Comparison of ENCODE assay signal across 19 cellular contexts in genomic region chr5:36637516-36637915, GRCh38. TPM values are rescaled to one million over a fixed set of nuclear protein-coding genes. Genes with fewer than 3 reads are reported as not detected.
A peak's percentile ranks its signal among the peaks of the same experiment; 100 is the strongest.
DNase-seq lines count a peak whose midpoint lies in the region; ATAC-seq, FAIRE-seq and TF ChIP-seq lines count a peak whose summit lies in the region.
"Had no signal": no experiment of that assay in that cellular context is flagged by ENCODE, and none has a peak within 500 bp of the region (broad histone marks: within the 10 kb centered on the region; RNA-seq: fewer than 3 reads in every experiment).

No MANE protein-coding gene starts in this region.

- H2AFZ ChIP-seq in GM23338 (no peak overlapping the region), smooth muscle cell (ENCODE audit: low read depth) (no peak overlapping the region)
- H2AFZ ChIP-seq: GM23248 had no signal

- H3K79me2 ChIP-seq in GM23338 (replicated peaks; ENCODE audit: insufficient read depth) (no peaks in the 10 kb centered on the region), smooth muscle cell (ENCODE audit: low read depth) (no peaks in the 10 kb centered on the region)

- no peak for FAIRE-seq in D721Med (lab: Jason Lieb, UNC)
- FAIRE-seq: GM12878 had no signal

- H3K4me1 ChIP-seq in GM23338 (ENCODE audit: insufficient read depth) = peaks cover 6% of the 10 kb centered on the region; the same call in 1 of the 2 replicates
- H3K4me1 ChIP-seq in endodermal cell (ENCODE audit: control insufficient read depth, insufficient read depth, low read length) = peaks cover 7% of the 10 kb centered on the region
- H3K4me1 ChIP-seq in mesodermal cell (ENCODE audit: control insufficient read depth, insufficient read depth, low read length, poor library complexity, severe bottlenecking) = peaks cover 34% of the 10 kb centered on the region
- H3K4me1 ChIP-seq in smooth muscle cell (ENCODE audit: low read depth) = no peaks in the 10 kb centered on the region

- H3K27ac Mint-ChIP-seq in GM23338 (no peak overlapping the region), endodermal cell (peak overlapping the region; percentile 84)
- H3K27ac Mint-ChIP-seq: CD4-positive, alpha-beta memory T cell had no signal

- no peaks in the 10 kb centered on the region for H3K27me3 Mint-ChIP-seq in GM23338 (ENCODE audit: insufficient read depth, low read depth, poor library complexity)
- H3K27me3 Mint-ChIP-seq in endodermal cell (ENCODE audit: insufficient read depth) = no peaks in the 10 kb centered on the region

- no peak for ATAC-seq in GM23338
- ATAC-seq in GM19035 (IDR thresholded peaks at IDR 0.05; ENCODE audit: unreplicated experiment) = no peak
- ATAC-seq: GM12878 had no signal

- H3K9me3 ChIP-seq in endodermal cell (ENCODE audit: control insufficient read depth, low read length) (no peaks in the 10 kb centered on the region), mesodermal cell (ENCODE audit: control insufficient read depth, low read length) (no peaks in the 10 kb centered on the region), smooth muscle cell (replicated peaks; ENCODE audit: low read depth) (no peaks in the 10 kb centered on the region)

- DNase-seq in GM23338 (ENCODE audit: low spot score) (no peak), endodermal cell (no peak), smooth muscle cell (lab: John Stamatoyannopoulos, UW; ENCODE audit: unreplicated experiment) (no peak), NCI-H510A treated with DMSO at 0.1 percent for 48 hours (lab: John Stamatoyannopoulos, UW) (no peak), amygdala (lab: John Stamatoyannopoulos, UW) (no peak), D721Med (ENCODE audit: insufficient read length, low spot score) (no peak)
- DNase-seq: C1 segment of cervical spinal cord; CD4-positive, alpha-beta memory T cell; COR-L47; DMS 273 treated with DMSO at 0.1 percent for 48 hours; DMS79; EL; GDM1; GM23248; H9 had no signal

- H3K9me2 ChIP-seq in GM23338 (ENCODE audit: insufficient read depth) = no peaks in the 10 kb centered on the region

- TF ChIP-seq CTCF in GM23338 (conservative IDR thresholded peaks at IDR 0.05; ENCODE audit: low read depth in 2 of 2) (no peak), endodermal cell (conservative IDR thresholded peaks at IDR 0.05) (no peak), smooth muscle cell (IDR thresholded peaks at IDR 0.05; ENCODE audit: borderline replicate concordance, insufficient read depth, poor library complexity, severe bottlenecking) (no peak), D721Med (IDR thresholded peaks at IDR 0.05; ENCODE audit: insufficient read depth, missing control alignments) (no peak)

- H3K9me3 Mint-ChIP-seq in GM23338 (no peaks in the 10 kb centered on the region), endodermal cell (no peaks in the 10 kb centered on the region)
- H3K9me3 Mint-ChIP-seq: H9 had no signal

- H4K20me1 ChIP-seq in GM23338 (replicated peaks; ENCODE audit: insufficient read depth) = no peaks in the 10 kb centered on the region
- H4K20me1 ChIP-seq in smooth muscle cell (ENCODE audit: low read depth) = no peaks in the 10 kb centered on the region

- peaks cover 3% of the 10 kb centered on the region; the same call in 1 of the 2 replicates for H3K36me3 ChIP-seq in GM23338 (ENCODE audit: insufficient read depth)
- H3K36me3 ChIP-seq in endodermal cell (ENCODE audit: control insufficient read depth, insufficient read depth, low read length) = no peaks in the 10 kb centered on the region
- peaks cover 13% of the 10 kb centered on the region for H3K36me3 ChIP-seq in mesodermal cell (ENCODE audit: control insufficient read depth, insufficient read depth, low read length)
- H3K36me3 ChIP-seq in smooth muscle cell (ENCODE audit: low read depth) = no peaks in the 10 kb centered on the region

- WGBS in endodermal cell (ENCODE audit: insufficient coverage in 1 of 2, insufficient read length in 1 of 2), 2 experiments = 94 to 100% methylated on average over 1 of the region's 1 CpG
- 100% methylated on average over 1 of the region's 1 CpG; no CpG with 5 or more reads in 1 of the 2 experiments for WGBS in mesodermal cell (ENCODE audit: insufficient coverage in 2 of 2), 2 experiments
- 93% methylated on average over 1 of the region's 1 CpG for WGBS in smooth muscle cell (ENCODE audit: low lambda C conversion rate)

- H3K4me2 ChIP-seq in GM23338 (no peak overlapping the region), smooth muscle cell (peak overlapping the region; percentile 52)

- H3K27ac ChIP-seq in GM23338 (ENCODE audit: low read depth) (0 out of 2 replicates have a peak overlapping the region, but pooled peaks have one; percentile 26), endodermal cell (ENCODE audit: low read depth, low read length) (no peak overlapping the region), mesodermal cell (ENCODE audit: low read depth, low read length, severe bottlenecking) (peak overlapping the region; percentile 50), smooth muscle cell (ENCODE audit: low read depth) (no peak overlapping the region)
- H3K27ac ChIP-seq: GM23248 had no signal

- no peak overlapping the region for H3K9ac ChIP-seq in endodermal cell (ENCODE audit: extremely low read depth, low read length, poor library complexity, severe bottlenecking)
- no peak overlapping the region for H3K9ac ChIP-seq in smooth muscle cell (ENCODE audit: low read depth)
- H3K9ac ChIP-seq: GM23248 had no signal

- H3K4me3 Mint-ChIP-seq in GM23338 (no peak overlapping the region), endodermal cell (no peak overlapping the region)
- H3K4me3 Mint-ChIP-seq: CD4-positive, alpha-beta memory T cell; H9 had no signal

- H3K4me1 Mint-ChIP-seq in GM23338 (peaks cover 12% of the 10 kb centered on the region), endodermal cell (peaks cover 11% of the 10 kb centered on the region)
- H3K4me1 Mint-ChIP-seq: CD4-positive, alpha-beta memory T cell had no signal

- no peak overlapping the region for H3K4me3 ChIP-seq in GM23338
- H3K4me3 ChIP-seq in endodermal cell (ENCODE audit: low read length) = no peak overlapping the region
- no peak overlapping the region for H3K4me3 ChIP-seq in mesodermal cell (ENCODE audit: extremely low read depth, insufficient read depth, low read length, poor library complexity, severe bottlenecking)
- no peak overlapping the region for H3K4me3 ChIP-seq in smooth muscle cell
- H3K4me3 ChIP-seq: GM12878, GM23248 had no signal

- H3F3A ChIP-seq in GM23338 (replicated peaks; ENCODE audit: low read depth) (no peaks in the 10 kb centered on the region), smooth muscle cell (ENCODE audit: low read depth) (no peaks in the 10 kb centered on the region)

- H3K36me3 Mint-ChIP-seq in GM23338 (ENCODE audit: low read depth) = peaks cover 13% of the 10 kb centered on the region; the same call in 2 of the 3 replicates
- H3K36me3 Mint-ChIP-seq in endodermal cell (ENCODE audit: low read depth) = no peaks in the 10 kb centered on the region
- H3K36me3 Mint-ChIP-seq: CD4-positive, alpha-beta memory T cell had no signal

- no peaks in the 10 kb centered on the region for H3K27me3 ChIP-seq in GM23338 (ENCODE audit: insufficient read depth)
- H3K27me3 ChIP-seq in endodermal cell (ENCODE audit: control insufficient read depth, insufficient read depth, low read length, poor library complexity, severe bottlenecking) = no peaks in the 10 kb centered on the region
- no peaks in the 10 kb centered on the region for H3K27me3 ChIP-seq in smooth muscle cell (ENCODE audit: low read depth)

TF ChIP-seq in GM23338, 12 proteins besides CTCF, POLR2A, EP300 and RAD21:
- TF ChIP-seq EZH2phosphoT487 (IDR thresholded peaks at IDR 0.05; ENCODE audit: unreplicated experiment) (no peak), ZNF114 (CRISPR knock-in tag; IDR thresholded peaks at IDR 0.05) (no peak), EZH2 (IDR thresholded peaks at IDR 0.05; ENCODE audit: low read depth, unreplicated experiment) (no peak), POLR2AphosphoS5 (IDR thresholded peaks at IDR 0.05; ENCODE audit: low read depth) (no peak), ZNF331 (CRISPR knock-in tag; IDR thresholded peaks at IDR 0.05; ENCODE audit: low read depth) (no peak)

RNA-seq across cellular contexts. Expression of gene SLC1A3, which starts 31.1 kb away (rescaled TPM):
- 27.2 and 29.0 TPM in 2 replicates for total RNA-seq in GM23338 (2014; rRNA removed; shearing (Covaris generic))
- 30.4 and 40.7 TPM in 2 replicates for polyA plus RNA-seq in GM23338 (2016; fragmentation: Nextera tagmentation; extraction: Ambion mirVana)
- 1 to 10 TPM; 2.6 to 4.2 TPM for total RNA-seq in endodermal cell
- polyA plus RNA-seq in endodermal cell (2013, experiment 1 of 2) = 20.5 TPM
- polyA plus RNA-seq in endodermal cell (2013, experiment 2 of 2) = 16.9 TPM
- 10.5 TPM for polyA plus RNA-seq in mesodermal cell (2013, experiment 1 of 2)
- polyA plus RNA-seq in mesodermal cell (2013, experiment 2 of 2) = 14.6 TPM
- 6.8 and 7.2 TPM in 2 replicates for total RNA-seq in smooth muscle cell
- polyA plus RNA-seq in smooth muscle cell = 2.1 and 3.1 TPM in 2 replicates
- total RNA-seq: A172 had no signal
- polyA plus RNA-seq: CD4-positive, alpha-beta memory T cell had no signal

Comparison
In these comparisons a context has a peak if more than half of its experiments do, and no peak if none do; other contexts are left out.
1. H3K27ac ChIP-seq: peak in GM23338 (single experiment) and mesodermal cell (single experiment); none in endodermal cell (single experiment) and smooth muscle cell (single experiment).